ENCODE assay signal across 7 cellular contexts in the genomic region with DNA sequence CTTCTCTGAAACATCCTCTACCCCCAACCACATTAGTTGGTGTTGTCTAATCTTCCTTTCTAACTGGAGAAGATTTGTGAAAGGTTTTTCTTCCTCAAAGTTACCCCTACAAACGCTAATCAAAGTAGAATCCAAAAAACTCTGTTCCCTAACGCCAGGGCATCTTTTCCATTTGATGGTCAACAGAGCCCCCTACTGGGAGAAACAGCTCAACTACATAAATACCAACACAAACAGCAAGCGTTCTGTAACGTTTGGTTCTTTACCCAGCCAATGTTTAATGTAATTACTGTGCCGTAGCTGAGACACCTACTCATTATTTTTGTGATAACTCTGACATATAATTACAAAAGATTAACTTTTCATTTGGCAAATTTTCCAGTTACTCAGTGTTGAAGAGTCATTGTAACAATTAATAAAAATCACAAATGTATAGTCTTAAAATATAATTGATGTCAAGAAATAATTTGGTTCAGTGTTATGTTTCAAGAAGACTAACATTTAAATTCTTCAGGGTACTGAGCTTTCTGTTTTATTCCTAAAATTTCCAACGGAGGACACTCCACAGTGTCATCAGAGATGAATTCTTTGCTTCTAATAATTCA.
DNase-seq lines count a peak whose midpoint lies in the region; ATAC-seq and TF ChIP-seq lines count a peak whose summit lies in the region.

No MANE protein-coding gene starts in this region.

- H3K4me1 ChIP-seq in lower lobe of right lung = no peaks in the 10 kb centered on the region

- peaks cover 2% of the 10 kb centered on the region for H3K36me3 Mint-ChIP-seq in IgD-negative memory B cell

- no peak overlapping the region for H3K27ac ChIP-seq in lower lobe of right lung

- peak overlapping the region in 1 of 4 donors; percentile 65 for H3K4me3 Mint-ChIP-seq in IgD-negative memory B cell

- no peaks in the 10 kb centered on the region for H3K36me3 ChIP-seq in lower lobe of right lung

- in situ Hi-C loops in G401 (cut with HindIII; ENCODE audit: low sequenced_read_pairs) = no loop called here

- DNase-seq in G401 (ENCODE audit: low spot score) = peak; percentile 85
- peak; percentile 88 for DNase-seq in OCI-M1 (lab: John Stamatoyannopoulos, UW)
- peak; percentile 55 to 69 for DNase-seq in dermis microvascular lymphatic vessel endothelial cell (ENCODE audit: low read depth in 2 of 2)
- no peak for DNase-seq in lower lobe of right lung
- DNase-seq in activated effector memory CD4-positive, alpha-beta T cell treated with anti-CD3 and anti-CD28 coated beads, Interleukin-2, amount 50 U/mL, for 16 hours = no peak

- H3K4me3 ChIP-seq in lower lobe of right lung = no peak overlapping the region

- H3K27me3 Mint-ChIP-seq in IgD-negative memory B cell = no peaks in the 10 kb centered on the region

- H3K27ac Mint-ChIP-seq in IgD-negative memory B cell = peak overlapping the region in 2 of 3 donors; percentile 1 to 89

- TF ChIP-seq CTCF in lower lobe of right lung (IDR thresholded peaks at IDR 0.05) = peak; percentile 85

- no peaks in the 10 kb centered on the region for H3K9me3 Mint-ChIP-seq in IgD-negative memory B cell

- no peaks in the 10 kb centered on the region for H3K9me3 ChIP-seq in lower lobe of right lung

- ATAC-seq in GM21360 (IDR thresholded peaks at IDR 0.05; ENCODE audit: unreplicated experiment) (peak; percentile 82), lower lobe of right lung (peak; percentile 78 to 81)

- peaks cover 4% of the 10 kb centered on the region for H3K27me3 ChIP-seq in lower lobe of right lung (ENCODE audit: low read depth)

- H3K4me1 Mint-ChIP-seq in IgD-negative memory B cell = peaks cover 16 to 26% (median 17%) of the 10 kb centered on the region in 3 donors

- intact Hi-C loops in lower lobe of right lung (cut with DNase I) = no loop called here

Comparison
In these comparisons a context has a peak if more than half of its experiments do, and no peak if none do; other contexts are left out.
1. DNase-seq: peak in G401 (single experiment), OCI-M1 (single experiment) and dermis microvascular lymphatic vessel endothelial cell (2 of 2); none in lower lobe of right lung (single experiment) and activated effector memory CD4-positive, alpha-beta T cell treated with anti-CD3 and anti-CD28 coated beads, Interleukin-2, amount 50 U/mL, for 16 hours (single experiment).